ENCODE assay signal across 1 cellular context in the genomic region with DNA sequence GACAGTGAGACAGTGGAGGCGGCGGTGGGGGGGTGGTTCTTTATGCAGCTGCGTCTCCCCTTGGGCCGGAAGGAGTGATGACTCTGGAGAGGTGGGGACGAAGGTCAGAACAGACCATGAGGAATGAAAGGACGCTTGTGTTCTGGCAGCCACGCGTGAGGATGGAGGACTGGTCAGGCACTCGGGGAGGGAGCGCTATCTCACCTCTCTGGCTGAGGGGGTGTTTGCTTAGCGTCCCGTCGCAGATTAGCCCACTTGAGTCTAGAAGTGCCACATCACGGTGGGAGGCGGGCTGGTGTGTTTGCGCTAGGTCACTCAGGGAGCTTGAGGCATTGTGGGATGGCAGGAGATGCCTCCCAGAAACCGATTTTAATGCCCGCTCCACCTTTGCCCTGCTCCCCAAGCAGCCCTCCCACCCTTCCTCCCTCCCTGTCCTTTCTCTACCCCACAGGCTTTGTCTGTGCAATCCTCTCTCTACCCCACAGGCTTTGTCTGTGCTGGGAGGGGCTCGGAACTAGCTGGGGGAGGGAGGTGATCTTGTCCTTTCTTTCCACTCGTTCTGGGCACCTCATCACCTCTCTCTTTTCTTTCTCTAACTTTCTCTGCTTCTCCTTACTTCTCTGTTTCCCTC.
TF ChIP-seq lines count a peak whose summit lies in the region.

No MANE protein-coding gene starts in this region.

TF ChIP-seq in neural cell, 6 proteins besides CTCF, POLR2A, EP300 and RAD21 (continued from another document):
- TF ChIP-seq, protein P1, sequence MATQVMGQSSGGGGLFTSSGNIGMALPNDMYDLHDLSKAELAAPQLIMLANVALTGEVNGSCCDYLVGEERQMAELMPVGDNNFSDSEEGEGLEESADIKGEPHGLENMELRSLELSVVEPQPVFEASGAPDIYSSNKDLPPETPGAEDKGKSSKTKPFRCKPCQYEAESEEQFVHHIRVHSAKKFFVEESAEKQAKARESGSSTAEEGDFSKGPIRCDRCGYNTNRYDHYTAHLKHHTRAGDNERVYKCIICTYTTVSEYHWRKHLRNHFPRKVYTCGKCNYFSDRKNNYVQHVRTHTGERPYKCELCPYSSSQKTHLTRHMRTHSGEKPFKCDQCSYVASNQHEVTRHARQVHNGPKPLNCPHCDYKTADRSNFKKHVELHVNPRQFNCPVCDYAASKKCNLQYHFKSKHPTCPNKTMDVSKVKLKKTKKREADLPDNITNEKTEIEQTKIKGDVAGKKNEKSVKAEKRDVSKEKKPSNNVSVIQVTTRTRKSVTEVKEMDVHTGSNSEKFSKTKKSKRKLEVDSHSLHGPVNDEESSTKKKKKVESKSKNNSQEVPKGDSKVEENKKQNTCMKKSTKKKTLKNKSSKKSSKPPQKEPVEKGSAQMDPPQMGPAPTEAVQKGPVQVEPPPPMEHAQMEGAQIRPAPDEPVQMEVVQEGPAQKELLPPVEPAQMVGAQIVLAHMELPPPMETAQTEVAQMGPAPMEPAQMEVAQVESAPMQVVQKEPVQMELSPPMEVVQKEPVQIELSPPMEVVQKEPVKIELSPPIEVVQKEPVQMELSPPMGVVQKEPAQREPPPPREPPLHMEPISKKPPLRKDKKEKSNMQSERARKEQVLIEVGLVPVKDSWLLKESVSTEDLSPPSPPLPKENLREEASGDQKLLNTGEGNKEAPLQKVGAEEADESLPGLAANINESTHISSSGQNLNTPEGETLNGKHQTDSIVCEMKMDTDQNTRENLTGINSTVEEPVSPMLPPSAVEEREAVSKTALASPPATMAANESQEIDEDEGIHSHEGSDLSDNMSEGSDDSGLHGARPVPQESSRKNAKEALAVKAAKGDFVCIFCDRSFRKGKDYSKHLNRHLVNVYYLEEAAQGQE (IDR thresholded peaks at IDR 0.05; ENCODE audit: borderline replicate concordance): no peak
